16 cellular contexts compared by ENCODE assay signal in genomic region chr1:230120289-230120948, GRCh38. TPM values are rescaled to one million over a fixed set of nuclear protein-coding genes. Genes with fewer than 3 reads are reported as not detected.
DNase-seq lines count a peak whose midpoint lies in the region; ATAC-seq and TF ChIP-seq lines count a peak whose summit lies in the region.
"Had no signal": no experiment of that assay in that cellular context is flagged by ENCODE, and none has a peak within 500 bp of the region (broad histone marks: within the 10 kb centered on the region; RNA-seq: fewer than 3 reads in every experiment).

No MANE protein-coding gene starts in this region.

- no peak overlapping the region for H4K91ac ChIP-seq in H9 (ENCODE audit: insufficient read length, low read depth, low read length)

- H3K4me3 Mint-ChIP-seq in H9: no peak overlapping the region
- H3K4me3 Mint-ChIP-seq: activated naive CD4-positive, alpha-beta T cell treated with anti-CD3 and anti-CD28 coated beads, Interleukin-2, amount 10 ng/mL, durations not matched to agents 7 days and 5 days; brain; dendritic cell treated with granulocyte-macrophage colony-stimulating factor and Interleukin-4, amounts not matched to agents 40 ng/mL and 50 ng/mL, for 4 days had no signal

- no peak overlapping the region for H3K9ac ChIP-seq in H9 (ENCODE audit: extremely low read depth, insufficient read length, low read length)

- no peak overlapping the region for H3K56ac ChIP-seq in H9 (ENCODE audit: insufficient read length, low read depth, low read length)

- no peak overlapping the region for H2AK5ac ChIP-seq in H9 (ENCODE audit: insufficient read length, low read length)

- DNase-seq in H9 (no peak), RWPE2 (ENCODE audit: low spot score) (no peak), left cardiac atrium (peak; percentile 74), sciatic nerve (ENCODE audit: low spot score) (no peak), omental fat pad (ENCODE audit: low spot score) (no peak), NCI-H82 (lab: John Stamatoyannopoulos, UW) (no peak), BE2C (no peak)
- no peak for DNase-seq in activated T-cell treated with anti-CD3 and anti-CD28 coated beads, Interleukin-2, amount 50 U/mL, for 1 hour
- DNase-seq: C1 segment of cervical spinal cord, pancreas, T1000 had no signal

- H4K20me1 ChIP-seq in H9 (ENCODE audit: control insufficient read depth, insufficient read depth, insufficient read length): no peaks in the 10 kb centered on the region

- no peak for TF ChIP-seq CTCF in H9 (conservative IDR thresholded peaks at IDR 0.05)
- no peak for TF ChIP-seq CTCF in RWPE2 (IDR thresholded peaks at IDR 0.05; ENCODE audit: poor library complexity, severe bottlenecking)
- TF ChIP-seq CTCF in omental fat pad (IDR thresholded peaks at IDR 0.05): no peak
- TF ChIP-seq CTCF in BE2C (IDR thresholded peaks at IDR 0.05; ENCODE audit: low read depth, low read length): no peak

- no peak overlapping the region for H4K8ac ChIP-seq in H9 (replicated peaks; ENCODE audit: insufficient read length, low read depth, low read length)

- H3K23me2 ChIP-seq in H9 (ENCODE audit: insufficient read length, low read depth, low read length, poor library complexity, severe bottlenecking): no peaks in the 10 kb centered on the region

- no peak overlapping the region for H2BK20ac ChIP-seq in H9 (ENCODE audit: low read depth, low read length, poor library complexity, severe bottlenecking)

- peaks cover 3 to 7% (median 4%) of the 10 kb centered on the region in 3 experiments; a peak in 4 of 7 replicates for H3K36me3 Mint-ChIP-seq in H9 (ENCODE audit: insufficient read depth in 1 of 3, low read depth in 3 of 3)

- H3K4me1 ChIP-seq in H9 (ENCODE audit: insufficient read depth, low read length): no peaks in the 10 kb centered on the region; the same call in 1 of the 2 replicates
- H3K4me1 ChIP-seq in RWPE2 (ENCODE audit: insufficient read depth, poor library complexity, severe bottlenecking): peaks cover 26% of the 10 kb centered on the region
- H3K4me1 ChIP-seq in BE2C: peaks cover 6% of the 10 kb centered on the region

- no peak overlapping the region for H3K27ac ChIP-seq in H9 (ENCODE audit: insufficient read length, low read depth, low read length)
- H3K27ac ChIP-seq in RWPE2 (ENCODE audit: poor library complexity, severe bottlenecking): peak overlapping the region; percentile 79
- H3K27ac ChIP-seq: esophagus muscularis mucosa, pancreas had no signal

- H3K23ac ChIP-seq in H9 (ENCODE audit: insufficient read length, low read depth, low read length): no peak overlapping the region

- intact Hi-C loops in left cardiac atrium (cut with DNase I) (no loop called here), sciatic nerve (cut with DNase I) (no loop called here)

- H2BK120ac ChIP-seq in H9 (ENCODE audit: low read depth, low read length, poor library complexity, severe bottlenecking): no peak overlapping the region

- peak overlapping the region in 1 of 3 experiments; percentile 61; a peak in 4 of 7 replicates for H3K27ac Mint-ChIP-seq in H9
- H3K27ac Mint-ChIP-seq: activated naive CD4-positive, alpha-beta T cell treated with anti-CD3 and anti-CD28 coated beads, Interleukin-2, amount 10 ng/mL, durations not matched to agents 7 days and 5 days; dendritic cell treated with granulocyte-macrophage colony-stimulating factor and Interleukin-4, amounts not matched to agents 40 ng/mL and 50 ng/mL, for 4 days had no signal

- H2BK12ac ChIP-seq in H9 (ENCODE audit: insufficient read length, low read depth, low read length): no peak overlapping the region

- no peaks in the 10 kb centered on the region for H3K27me3 Mint-ChIP-seq in H9 (ENCODE audit: low read depth)
- H3K27me3 Mint-ChIP-seq: activated naive CD4-positive, alpha-beta T cell treated with anti-CD3 and anti-CD28 coated beads, Interleukin-2, amount 10 ng/mL, durations not matched to agents 7 days and 5 days; brain; dendritic cell treated with granulocyte-macrophage colony-stimulating factor and Interleukin-4, amounts not matched to agents 40 ng/mL and 50 ng/mL, for 4 days had no signal

- WGBS in H9 (ENCODE audit: extremely low coverage, insufficient read length, low lambda C conversion rate): no CpG with 5 or more reads among the region's 14 CpGs

- no peaks in the 10 kb centered on the region for H3K9me3 Mint-ChIP-seq in H9
- H3K9me3 Mint-ChIP-seq: activated naive CD4-positive, alpha-beta T cell treated with anti-CD3 and anti-CD28 coated beads, Interleukin-2, amount 10 ng/mL, durations not matched to agents 7 days and 5 days; dendritic cell treated with granulocyte-macrophage colony-stimulating factor and Interleukin-4, amounts not matched to agents 40 ng/mL and 50 ng/mL, for 4 days had no signal

- no peak overlapping the region for H3T11ph ChIP-seq in H9 (ENCODE audit: low read length)

- no peak overlapping the region for H2BK15ac ChIP-seq in H9 (ENCODE audit: low read depth, low read length)

- H3K4me2 ChIP-seq in H9 (ENCODE audit: insufficient read depth, insufficient read length, low read length): no peak overlapping the region

- no peak overlapping the region for H2AFZ ChIP-seq in H9 (ENCODE audit: low read length)

- H3K4me3 ChIP-seq in RWPE2 (ENCODE audit: severe bottlenecking) (no peak overlapping the region), BE2C (ENCODE audit: low read depth, low read length) (no peak overlapping the region)
- H3K4me3 ChIP-seq: esophagus muscularis mucosa, mucosa of descending colon, pancreas had no signal

- peaks cover 3% of the 10 kb centered on the region; the same call in 1 of the 2 replicates for H3K79me2 ChIP-seq in H9 (ENCODE audit: insufficient read depth, low read length)

- H3K14ac ChIP-seq in H9 (ENCODE audit: insufficient read depth, low read length): 0 out of 2 replicates have a peak overlapping the region, but pooled peaks have one; percentile 6

- no peak for ATAC-seq in RWPE2 (ENCODE audit: low read depth)
- peak; percentile 68 to 84 for ATAC-seq in left cardiac atrium
- ATAC-seq in sciatic nerve: peak; percentile 56
- no peak for ATAC-seq in omental fat pad (ENCODE audit: low FRiP score)

- no peak overlapping the region for H2BK5ac ChIP-seq in H9 (ENCODE audit: insufficient read length, low read length)

- H3K4ac ChIP-seq in H9 (ENCODE audit: low read depth, low read length): no peak overlapping the region

- no peak overlapping the region for H3K18ac ChIP-seq in H9 (ENCODE audit: insufficient read length, low read depth, low read length)

- H3K9me3 ChIP-seq in H9 (ENCODE audit: control insufficient read depth, low read depth, low read length) (no peaks in the 10 kb centered on the region), RWPE2 (ENCODE audit: severe bottlenecking) (no peaks in the 10 kb centered on the region), BE2C (no peaks in the 10 kb centered on the region)
- H3K9me3 ChIP-seq: esophagus muscularis mucosa, mucosa of descending colon, pancreas had no signal

- no peaks in the 10 kb centered on the region for H3K79me1 ChIP-seq in H9 (ENCODE audit: insufficient read depth, low read depth, low read length, poor library complexity, severe bottlenecking)

- no peak overlapping the region for H4K5ac ChIP-seq in H9 (ENCODE audit: insufficient read length, low read depth, low read length)

- H3K4me1 Mint-ChIP-seq in H9: peaks cover 23 to 38% of the 10 kb centered on the region in 2 experiments

- H3K27me3 ChIP-seq in H9 (ENCODE audit: insufficient read depth, low read length): no peaks in the 10 kb centered on the region
- H3K27me3 ChIP-seq in RWPE2 (ENCODE audit: insufficient read depth, poor library complexity, severe bottlenecking): no peaks in the 10 kb centered on the region
- H3K27me3 ChIP-seq in BE2C: no peaks in the 10 kb centered on the region
- H3K27me3 ChIP-seq: esophagus muscularis mucosa, pancreas had no signal

- H3K36me3 ChIP-seq in RWPE2 (ENCODE audit: low read depth) (no peaks in the 10 kb centered on the region), BE2C (no peaks in the 10 kb centered on the region)
- H3K36me3 ChIP-seq: pancreas had no signal

RNA-seq across cellular contexts. Expression of gene GALNT2, which starts 53.4 kb away (rescaled TPM):
- total RNA-seq in H9 (2021) (56.1 and 57.6 TPM in 2 replicates), left cardiac atrium (10 to 100 TPM; 36.8 to 50.7 TPM), sciatic nerve (67.3 TPM), omental fat pad (10 to 100 TPM; 50.7 to 85.0 (median 71.8) TPM)
- polyA plus RNA-seq in BE2C (2012; ENCODE audit: insufficient read depth, insufficient read length, low read depth): 49.5 TPM

Comparison
In these comparisons a context has a peak if more than half of its experiments do, and no peak if none do; other contexts are left out.
1. ATAC-seq: peak in left cardiac atrium (2 of 2) and sciatic nerve (single experiment); none in RWPE2 (single experiment) and omental fat pad (single experiment).